In the genomic region with DNA sequence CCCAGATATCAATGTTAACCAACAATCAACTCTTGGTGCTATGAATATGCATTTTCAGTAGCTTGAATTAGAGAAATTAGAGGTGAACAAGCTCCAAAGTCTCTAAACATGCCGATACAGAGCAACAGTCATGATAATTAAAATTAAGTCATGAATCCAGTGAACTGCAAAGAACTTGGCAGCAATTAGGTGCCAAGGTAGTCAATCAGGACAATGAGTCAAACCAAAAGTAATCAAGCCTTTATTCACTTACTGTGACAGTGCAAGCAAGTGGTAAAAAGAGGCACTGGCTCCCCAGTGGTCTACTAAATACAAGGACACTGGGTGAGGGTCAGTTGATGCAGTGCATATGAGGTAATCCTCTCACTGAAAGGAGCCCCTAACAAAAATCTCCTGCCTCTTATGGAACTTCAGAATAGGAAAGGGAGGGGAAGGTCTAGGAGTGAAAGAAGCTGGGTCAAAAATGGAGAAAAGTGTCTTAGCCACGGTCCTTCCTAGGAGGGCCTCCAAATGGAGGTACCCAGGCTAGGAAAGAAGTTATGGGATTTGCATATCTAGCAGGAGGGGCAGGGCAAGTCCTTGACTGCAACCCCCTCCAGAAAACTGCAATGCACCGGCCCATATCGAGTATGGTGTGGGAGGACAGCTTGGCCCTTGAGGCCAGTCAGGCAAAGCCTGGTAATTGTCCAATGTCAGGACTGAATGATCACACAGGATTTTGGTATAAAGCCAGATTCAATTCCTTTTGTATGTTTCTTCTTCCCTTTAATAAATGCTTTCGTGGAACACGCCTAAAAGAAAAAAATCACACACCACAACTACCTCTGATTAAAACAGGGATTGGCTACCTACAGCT, we compare ENCODE assay signal across 1 cellular context.
TF ChIP-seq lines count a peak whose summit lies in the region.

No MANE protein-coding gene starts in this region.

TF ChIP-seq in HCT116, 20 proteins besides CTCF, POLR2A, EP300 and RAD21 (continued from another document):
- TF ChIP-seq, protein P1, sequence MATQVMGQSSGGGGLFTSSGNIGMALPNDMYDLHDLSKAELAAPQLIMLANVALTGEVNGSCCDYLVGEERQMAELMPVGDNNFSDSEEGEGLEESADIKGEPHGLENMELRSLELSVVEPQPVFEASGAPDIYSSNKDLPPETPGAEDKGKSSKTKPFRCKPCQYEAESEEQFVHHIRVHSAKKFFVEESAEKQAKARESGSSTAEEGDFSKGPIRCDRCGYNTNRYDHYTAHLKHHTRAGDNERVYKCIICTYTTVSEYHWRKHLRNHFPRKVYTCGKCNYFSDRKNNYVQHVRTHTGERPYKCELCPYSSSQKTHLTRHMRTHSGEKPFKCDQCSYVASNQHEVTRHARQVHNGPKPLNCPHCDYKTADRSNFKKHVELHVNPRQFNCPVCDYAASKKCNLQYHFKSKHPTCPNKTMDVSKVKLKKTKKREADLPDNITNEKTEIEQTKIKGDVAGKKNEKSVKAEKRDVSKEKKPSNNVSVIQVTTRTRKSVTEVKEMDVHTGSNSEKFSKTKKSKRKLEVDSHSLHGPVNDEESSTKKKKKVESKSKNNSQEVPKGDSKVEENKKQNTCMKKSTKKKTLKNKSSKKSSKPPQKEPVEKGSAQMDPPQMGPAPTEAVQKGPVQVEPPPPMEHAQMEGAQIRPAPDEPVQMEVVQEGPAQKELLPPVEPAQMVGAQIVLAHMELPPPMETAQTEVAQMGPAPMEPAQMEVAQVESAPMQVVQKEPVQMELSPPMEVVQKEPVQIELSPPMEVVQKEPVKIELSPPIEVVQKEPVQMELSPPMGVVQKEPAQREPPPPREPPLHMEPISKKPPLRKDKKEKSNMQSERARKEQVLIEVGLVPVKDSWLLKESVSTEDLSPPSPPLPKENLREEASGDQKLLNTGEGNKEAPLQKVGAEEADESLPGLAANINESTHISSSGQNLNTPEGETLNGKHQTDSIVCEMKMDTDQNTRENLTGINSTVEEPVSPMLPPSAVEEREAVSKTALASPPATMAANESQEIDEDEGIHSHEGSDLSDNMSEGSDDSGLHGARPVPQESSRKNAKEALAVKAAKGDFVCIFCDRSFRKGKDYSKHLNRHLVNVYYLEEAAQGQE (IDR thresholded peaks at IDR 0.05; ENCODE audit: low read depth), result no peak
